5 cellular contexts compared by ENCODE assay signal in genomic region chr14:104672119-104672518, GRCh38. TPM values are rescaled to one million over a fixed set of nuclear protein-coding genes. Genes with fewer than 3 reads are reported as not detected.
DNase-seq lines count a peak whose midpoint lies in the region; ATAC-seq and TF ChIP-seq lines count a peak whose summit lies in the region.
"Not testable (repeated sequence)": the region's sequence is repeated elsewhere in the genome, so short reads cannot be mapped to it uniquely, and the experiment has no call there.

No MANE protein-coding gene starts in this region.

- intact Hi-C loops in IMR-90 (cut with micrococcal nuclease); Right ventricle myocardium inferior (cut with DNase I); left ventricle myocardium superior (cut with micrococcal nuclease): not testable (repeated sequence)

- not testable (repeated sequence) for BruUV-seq in IMR-90 (replicated peaks; lab: Mats Ljungman, UMichigan)

- H4K8ac ChIP-seq in IMR-90 (ENCODE audit: low read depth in 2 of 2, low read length in 2 of 2): not testable (repeated sequence)

- not testable (repeated sequence) for H4K5ac ChIP-seq in IMR-90 (ENCODE audit: low read depth, low read length)

- TF ChIP-seq CTCF in IMR-90 (conservative IDR thresholded peaks at IDR 0.05; ENCODE audit: low read depth, low read length); nephron (IDR thresholded peaks at IDR 0.05; ENCODE audit: unreplicated experiment in 3 of 3): not testable (repeated sequence)

- not testable (repeated sequence) for TF ChIP-seq POLR2A in IMR-90 (IDR thresholded peaks at IDR 0.05; ENCODE audit: low read depth, low read length)

- peak overlapping the region; percentile 62 to 87 (median 74) for H3K27ac Mint-ChIP-seq in nephron

- not testable (repeated sequence) for H3K27ac ChIP-seq in IMR-90 (ENCODE audit: insufficient read depth, low read length)

- H2AFZ ChIP-seq in IMR-90 (replicated peaks; ENCODE audit: low read length, poor library complexity): peak overlapping the region; percentile 5

- POLR2A ChIA-PET in IMR-90 (lab: Charles Lee; ENCODE audit: unreplicated experiment): not testable (repeated sequence)

- not testable (repeated sequence) for H2AK5ac ChIP-seq in IMR-90 (ENCODE audit: low read depth, low read length)

- not testable (repeated sequence) for H3K9me3 Mint-ChIP-seq in nephron

- H3K27me3 Mint-ChIP-seq in nephron (ENCODE audit: low read depth): not testable (repeated sequence)

- H3K27me3 ChIP-seq in H7 (ENCODE audit: control insufficient read depth, insufficient read depth, low read length); IMR-90 (ENCODE audit: control insufficient read depth, insufficient read depth, low read length): not testable (repeated sequence)

- H3K4me1 Mint-ChIP-seq in nephron: peaks cover 22% of the 10 kb centered on the region

- not testable (repeated sequence) for H3K36me3 ChIP-seq in H7 (replicated peaks; ENCODE audit: control insufficient read depth, insufficient read depth, low read length); IMR-90 (ENCODE audit: control insufficient read depth, insufficient read depth, low read length)

- H4K20me1 ChIP-seq in IMR-90 (ENCODE audit: insufficient read depth, low read length): not testable (repeated sequence)

- H2BK120ac ChIP-seq in IMR-90 (ENCODE audit: low read depth, low read length): not testable (repeated sequence)

- H3K23ac ChIP-seq in IMR-90 (ENCODE audit: low read depth, low read length): not testable (repeated sequence)

- H2BK15ac ChIP-seq in IMR-90 (ENCODE audit: low read depth, low read length): not testable (repeated sequence)

- H3K4me3 Mint-ChIP-seq in nephron: not testable (repeated sequence)

- 80% methylated on average over 3 of the region's 8 CpGs; no CpG with 5 or more reads in 1 of the 2 experiments for WGBS in IMR-90 (ENCODE audit: extremely low coverage in 2 of 2, insufficient read length in 1 of 2), 2 experiments

- not testable (repeated sequence) for H3K36me3 Mint-ChIP-seq in nephron (ENCODE audit: low read depth)

- dilution Hi-C loops in IMR-90 (cut with HindIII; ENCODE audit: low sequenced_read_pairs, unreplicated experiment): not testable (repeated sequence)

- DNase-seq in H7 (peak; percentile 20), Right ventricle myocardium inferior (ENCODE audit: missing footprints) (peak; percentile 6), left ventricle myocardium superior (peak; percentile 7)
- not testable (repeated sequence) for DNase-seq in IMR-90

- in situ Hi-C loops in IMR-90 (cut with MboI; ENCODE audit: low sequenced_read_pairs): not testable (repeated sequence)

- H3K4me1 ChIP-seq in IMR-90 (ENCODE audit: control insufficient read depth, insufficient read depth, low read length): not testable (repeated sequence)

- H2BK5ac ChIP-seq in IMR-90 (ENCODE audit: low read depth, low read length, poor library complexity, severe bottlenecking): not testable (repeated sequence)

- H3K4me3 ChIP-seq in H7 (ENCODE audit: insufficient read depth, low read depth, low read length); IMR-90 (ENCODE audit: insufficient read depth, low read depth, low read length): not testable (repeated sequence)

- not testable (repeated sequence) for H3K9me1 ChIP-seq in IMR-90 (ENCODE audit: insufficient read depth, low read length)

- not testable (repeated sequence) for H3K18ac ChIP-seq in IMR-90 (ENCODE audit: low read depth, low read length)

- not testable (repeated sequence) for H3K4me2 ChIP-seq in IMR-90 (ENCODE audit: low read depth, low read length)

- not testable (repeated sequence) for H4K91ac ChIP-seq in IMR-90 (ENCODE audit: insufficient read depth, low read depth, low read length)

- CTCF ChIA-PET in IMR-90 (lab: Yijun Ruan, JAX): not testable (repeated sequence)

- H3K79me1 ChIP-seq in IMR-90 (ENCODE audit: low read depth in 1 of 2, low read length in 2 of 2): not testable (repeated sequence)

- H3K4ac ChIP-seq in IMR-90 (ENCODE audit: low read depth, low read length): not testable (repeated sequence)

- H2BK20ac ChIP-seq in IMR-90 (ENCODE audit: low read depth, low read length): not testable (repeated sequence)

- not testable (repeated sequence) for H3K9ac ChIP-seq in IMR-90 (ENCODE audit: low read depth, low read length)

- 0 out of 2 replicates have a peak, but pooled peaks have one; percentile 13 for ATAC-seq in IMR-90 (ENCODE audit: low read depth)
- not testable (repeated sequence) for ATAC-seq in Right ventricle myocardium inferior, left ventricle myocardium superior

- H3K14ac ChIP-seq in IMR-90 (replicated peaks; ENCODE audit: low read depth, low read length): not testable (repeated sequence)

- TF ChIP-seq RAD21 in IMR-90 (IDR thresholded peaks at IDR 0.05; ENCODE audit: low read length): not testable (repeated sequence)

- not testable (repeated sequence) for H2AK9ac ChIP-seq in IMR-90 (replicated peaks; ENCODE audit: low read depth, low read length, poor library complexity)

- not testable (repeated sequence) for H3K9me3 ChIP-seq in IMR-90 (ENCODE audit: control insufficient read depth, insufficient read depth, low read length)

- H3K56ac ChIP-seq in IMR-90 (ENCODE audit: extremely low read depth, insufficient read depth, low read length): not testable (repeated sequence)

RNA-seq across cellular contexts. Expression of gene INF2, which starts 17.3 kb away (rescaled TPM):
- total RNA-seq in H7 (2014; rRNA removed; shearing (Covaris generic)): 62.8 and 78.6 TPM in 2 replicates
- 16.8 and 20.0 TPM in 2 replicates for total RNA-seq in IMR-90 (2012; rRNA removed)
- polyA plus RNA-seq in IMR-90 (2012; rRNA removed): 62.1 and 76.2 TPM in 2 replicates
- 39.3 and 68.1 TPM in 2 replicates for polyA plus RNA-seq in IMR-90 (2012; cell fraction: cytosol; rRNA removed)
- 179 and 366 TPM in 2 replicates for polyA plus RNA-seq in IMR-90 (2012; cell fraction: nucleus; rRNA removed; ENCODE audit: low replicate concordance)
- total RNA-seq in Right ventricle myocardium inferior: 31.1 TPM
- 30.4 TPM for total RNA-seq in left ventricle myocardium superior

RNA-seq across cellular contexts. Expression of gene ADSS1, which starts 51.9 kb away (rescaled TPM):
- 10.3 and 11.2 TPM in 2 replicates for total RNA-seq in H7 (2014; rRNA removed; shearing (Covaris generic))
- 1.8 and 2.5 TPM in 2 replicates for total RNA-seq in IMR-90 (2012; rRNA removed)
- polyA plus RNA-seq in IMR-90 (2012; rRNA removed): 3.9 and 5.2 TPM in 2 replicates
- polyA plus RNA-seq in IMR-90 (2012; cell fraction: cytosol; rRNA removed): 5.9 and 6.5 TPM in 2 replicates
- polyA plus RNA-seq in IMR-90 (2012; cell fraction: nucleus; rRNA removed; ENCODE audit: low replicate concordance): 28.6 and 32.1 TPM in 2 replicates
- 191 TPM for total RNA-seq in Right ventricle myocardium inferior
- 226 TPM for total RNA-seq in left ventricle myocardium superior

Comparison
In these comparisons a context has a peak if more than half of its experiments do, and no peak if none do; other contexts are left out.
1. RNA of gene ADSS1, which starts 51.9 kb away (total RNA-seq): 226 TPM in left ventricle myocardium superior (single experiment) and 191 TPM in Right ventricle myocardium inferior (single experiment); 10.3 to 11.2 TPM in H7 and 1.8 to 2.5 TPM in IMR-90; every median in the first group is over 10 times any median in the second.